Comparison of ENCODE assay signal across 1 cellular context in the genomic region with DNA sequence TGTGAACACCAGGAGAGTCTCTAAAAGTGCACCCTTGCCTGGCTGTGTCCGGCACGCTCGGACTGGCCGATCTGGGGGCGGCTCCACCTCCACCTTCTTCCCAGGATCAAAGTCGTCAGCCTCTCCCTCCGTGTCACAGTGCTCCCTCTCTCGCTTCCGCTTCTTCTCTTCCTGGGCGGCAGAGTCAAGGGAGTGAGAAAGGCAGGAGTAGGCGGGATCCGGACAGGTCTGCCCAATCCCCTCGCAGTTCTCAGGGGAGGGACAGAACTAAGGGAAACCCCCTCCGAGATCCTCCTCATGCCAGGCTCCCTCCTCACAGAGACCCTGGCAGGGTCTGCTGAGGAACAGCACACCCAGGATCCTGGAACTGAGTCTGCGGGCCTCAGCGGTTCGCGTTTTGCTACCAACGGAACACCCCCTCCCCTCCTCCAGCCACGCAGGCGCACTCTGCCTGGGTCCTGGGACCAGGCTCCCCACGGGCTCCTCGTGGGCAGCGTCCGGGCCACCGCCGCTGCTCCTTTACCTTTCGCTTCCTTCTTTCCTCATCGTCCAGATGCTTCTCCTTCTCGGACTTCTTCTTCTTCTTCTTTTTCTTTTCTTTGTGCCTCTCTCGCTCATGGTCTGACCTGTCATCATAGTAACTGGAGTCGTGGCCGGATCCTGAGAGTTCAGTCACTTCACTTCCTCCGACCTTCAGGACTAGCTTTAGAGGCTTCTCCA.
TF ChIP-seq lines count a peak whose summit lies in the region.

No MANE protein-coding gene starts in this region.

TF ChIP-seq in HepG2, 621 proteins besides CTCF, POLR2A, EP300 and RAD21 (continued from another document):
- TF ChIP-seq HIVEP1 (CRISPR knock-in tag; IDR thresholded peaks at IDR 0.05) (peak; percentile 70), MIER3 (CRISPR knock-in tag; IDR thresholded peaks at IDR 0.05; ENCODE audit: borderline replicate concordance) (no peak), SP5 (CRISPR knock-in tag; IDR thresholded peaks at IDR 0.05; ENCODE audit: borderline replicate concordance, low read depth) (peak; percentile 21; the same call in 1 of the 2 replicates), NFE2L2 (IDR thresholded peaks at IDR 0.05; ENCODE audit: low read length) (no peak), ZNF101 (CRISPR knock-in tag; IDR thresholded peaks at IDR 0.05; ENCODE audit: borderline replicate concordance, low read depth) (no peak), MXI1 (IDR thresholded peaks at IDR 0.05; ENCODE audit: borderline replicate concordance, low read depth, low read length) (peak; percentile 65; the same call in 1 of the 3 replicates), ZBTB7A (CRISPR knock-in tag; IDR thresholded peaks at IDR 0.05) (no peak), ZNF713 (CRISPR knock-in tag; IDR thresholded peaks at IDR 0.05) (no peak), ZNF543 (CRISPR knock-in tag; IDR thresholded peaks at IDR 0.05) (0 out of 2 replicates have a peak, but pooled peaks have one; percentile 7), ZNF121 (CRISPR knock-in tag; IDR thresholded peaks at IDR 0.05) (no peak), HNRNPL (IDR thresholded peaks at IDR 0.05; ENCODE audit: low read depth, low read length) (0 out of 2 replicates have a peak, but pooled peaks have one; percentile 37), ELF3 (CRISPR knock-in tag; IDR thresholded peaks at IDR 0.05) (peak; percentile 25; the same call in 1 of the 2 replicates), NFYC (CRISPR knock-in tag; IDR thresholded peaks at IDR 0.05) (peak; percentile 57)
- TF ChIP-seq, protein P1, sequence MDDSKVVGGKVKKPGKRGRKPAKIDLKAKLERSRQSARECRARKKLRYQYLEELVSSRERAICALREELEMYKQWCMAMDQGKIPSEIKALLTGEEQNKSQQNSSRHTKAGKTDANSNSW (CRISPR knock-in tag; IDR thresholded peaks at IDR 0.05; ENCODE audit: borderline replicate concordance): 0 out of 2 replicates have a peak, but pooled peaks have one; percentile 53
- TF ChIP-seq, protein P2, sequence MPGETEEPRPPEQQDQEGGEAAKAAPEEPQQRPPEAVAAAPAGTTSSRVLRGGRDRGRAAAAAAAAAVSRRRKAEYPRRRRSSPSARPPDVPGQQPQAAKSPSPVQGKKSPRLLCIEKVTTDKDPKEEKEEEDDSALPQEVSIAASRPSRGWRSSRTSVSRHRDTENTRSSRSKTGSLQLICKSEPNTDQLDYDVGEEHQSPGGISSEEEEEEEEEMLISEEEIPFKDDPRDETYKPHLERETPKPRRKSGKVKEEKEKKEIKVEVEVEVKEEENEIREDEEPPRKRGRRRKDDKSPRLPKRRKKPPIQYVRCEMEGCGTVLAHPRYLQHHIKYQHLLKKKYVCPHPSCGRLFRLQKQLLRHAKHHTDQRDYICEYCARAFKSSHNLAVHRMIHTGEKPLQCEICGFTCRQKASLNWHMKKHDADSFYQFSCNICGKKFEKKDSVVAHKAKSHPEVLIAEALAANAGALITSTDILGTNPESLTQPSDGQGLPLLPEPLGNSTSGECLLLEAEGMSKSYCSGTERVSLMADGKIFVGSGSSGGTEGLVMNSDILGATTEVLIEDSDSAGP (CRISPR knock-in tag; IDR thresholded peaks at IDR 0.05; ENCODE audit: borderline replicate concordance): 0 out of 2 replicates have a peak, but pooled peaks have one; percentile 35
